1 cellular context compared by ENCODE assay signal in the genomic region with DNA sequence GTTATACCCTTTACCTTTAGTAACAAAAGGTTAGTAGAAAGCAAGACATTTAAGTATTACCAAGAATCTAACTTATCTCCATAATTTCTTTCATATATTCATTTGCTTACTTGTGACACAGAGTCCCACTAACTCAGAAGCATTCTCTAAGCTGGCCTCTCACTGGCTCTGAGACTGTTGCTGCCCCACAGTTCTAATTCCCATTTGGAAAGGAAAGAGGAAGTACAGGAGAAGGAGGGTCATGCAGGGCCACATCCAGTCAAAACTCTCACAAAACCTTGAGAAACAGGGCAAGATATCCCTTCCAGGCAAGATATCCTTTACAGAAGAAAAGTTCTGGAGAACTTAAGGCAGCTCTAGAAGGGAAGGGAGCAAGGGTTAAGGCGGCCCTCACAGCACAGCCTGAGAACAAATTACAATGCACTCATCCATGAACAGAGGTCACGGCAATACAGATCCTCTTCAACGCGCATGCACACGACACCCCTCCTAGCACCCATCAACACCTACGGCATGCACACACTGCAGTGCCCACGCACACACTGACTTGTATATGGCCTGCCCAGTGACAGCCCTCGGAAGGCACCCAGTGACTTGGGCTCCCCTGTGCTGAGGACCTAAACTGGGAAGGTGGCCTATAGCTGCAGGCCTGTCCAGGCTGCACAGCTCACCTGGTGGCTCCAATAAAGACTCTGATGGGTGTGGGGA.
TF ChIP-seq lines count a peak whose summit lies in the region.

No MANE protein-coding gene starts in this region.

TF ChIP-seq in H1, 55 proteins besides CTCF, POLR2A, EP300 and RAD21 (continued from another document):
- TF ChIP-seq PHF8 (conservative IDR thresholded peaks at IDR 0.05; ENCODE audit: low read depth, low read length) = no peak
- no peak for TF ChIP-seq NRF1 (IDR thresholded peaks at IDR 0.05; ENCODE audit: low read depth, low read length)
- TF ChIP-seq CHD7 (IDR thresholded peaks at IDR 0.05; ENCODE audit: insufficient replicate concordance, low read length) = no peak
- TF ChIP-seq YY1 (IDR thresholded peaks at IDR 0.05; ENCODE audit: low read depth, low read length) = no peak
- TF ChIP-seq, protein P1, sequence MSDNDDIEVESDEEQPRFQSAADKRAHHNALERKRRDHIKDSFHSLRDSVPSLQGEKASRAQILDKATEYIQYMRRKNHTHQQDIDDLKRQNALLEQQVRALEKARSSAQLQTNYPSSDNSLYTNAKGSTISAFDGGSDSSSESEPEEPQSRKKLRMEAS (IDR thresholded peaks at IDR 0.05) = no peak
- TF ChIP-seq JUN (IDR thresholded peaks at IDR 0.05; ENCODE audit: low read depth, low read length) = no peak
- TF ChIP-seq POU5F1 (IDR thresholded peaks at IDR 0.05; ENCODE audit: low read depth, low read length) = no peak
